23 cellular contexts compared by ENCODE assay signal in genomic region chr6:118523216-118523615, GRCh38. TPM values are rescaled to one million over a fixed set of nuclear protein-coding genes. Genes with fewer than 3 reads are reported as not detected.
DNase-seq lines count a peak whose midpoint lies in the region; ATAC-seq and FAIRE-seq lines count a peak whose summit lies in the region.
"Had no signal": no experiment of that assay in that cellular context is flagged by ENCODE, and none has a peak within 500 bp of the region (broad histone marks: within the 10 kb centered on the region; RNA-seq: fewer than 3 reads in every experiment).

No MANE protein-coding gene starts in this region.

- DNase-seq in GM18507 (ENCODE audit: extremely low spot score, insufficient read length, low read depth) (no peak), superior temporal gyrus (ENCODE audit: extremely low spot score) (no peak), caudate nucleus (lab: John Stamatoyannopoulos, UW) (no peak)
- no peak for DNase-seq in activated CD4-positive, alpha-beta T cell treated with anti-CD3 and anti-CD28 coated beads for 4 hours
- DNase-seq: C1 segment of cervical spinal cord; CD8-positive, alpha-beta memory T cell; H7; HFFc6; MV-4-11; NCI-H1694 treated with DMSO at 0.1 percent for 48 hours; NCI-H82; SHP77; SK-N-SH had no signal

- no peaks in the 10 kb centered on the region for H3K27me3 Mint-ChIP-seq in activated T-helper 17 cell treated with anti-CD3 and anti-CD28 coated beads, Interleukin-2, amount 50 U/mL, for 72 hours
- H3K27me3 Mint-ChIP-seq: CD8-positive, alpha-beta memory T cell had no signal

- peak; percentile 21 for FAIRE-seq in GM18507 (lab: Jason Lieb, UNC)
- FAIRE-seq: D721Med, GM19239 had no signal

- no peak overlapping the region for H3K4me3 Mint-ChIP-seq in activated T-helper 17 cell treated with anti-CD3 and anti-CD28 coated beads, Interleukin-2, amount 50 U/mL, for 72 hours
- H3K4me3 Mint-ChIP-seq: CD8-positive, alpha-beta memory T cell; HFFc6 had no signal

- ATAC-seq in GM19035 (IDR thresholded peaks at IDR 0.05; ENCODE audit: unreplicated experiment) (peak; percentile 40), HG02981 (IDR thresholded peaks at IDR 0.05; ENCODE audit: unreplicated experiment) (peak; percentile 60), GM21717 (IDR thresholded peaks at IDR 0.05; ENCODE audit: unreplicated experiment) (no peak)
- peak; percentile 40 for ATAC-seq in activated T-helper 17 cell treated with anti-CD3 and anti-CD28 coated beads, Interleukin-2, amount 50 U/mL, for 72 hours (replicated peaks)

- H3K4me1 Mint-ChIP-seq in activated T-helper 17 cell treated with anti-CD3 and anti-CD28 coated beads, Interleukin-2, amount 50 U/mL, for 72 hours, result peaks cover 31% of the 10 kb centered on the region

- no peak overlapping the region for H3K27ac ChIP-seq in caudate nucleus (ENCODE audit: low read depth, low read length)
- H3K27ac ChIP-seq: KMS-11 had no signal

- no peak overlapping the region for H3K27ac Mint-ChIP-seq in activated T-helper 17 cell treated with anti-CD3 and anti-CD28 coated beads, Interleukin-2, amount 50 U/mL, for 72 hours
- H3K27ac Mint-ChIP-seq: HFFc6 had no signal

- no peaks in the 10 kb centered on the region for H3K9me3 Mint-ChIP-seq in activated T-helper 17 cell treated with anti-CD3 and anti-CD28 coated beads, Interleukin-2, amount 50 U/mL, for 72 hours
- H3K9me3 Mint-ChIP-seq: CD8-positive, alpha-beta memory T cell; HFFc6 had no signal

- peaks cover 68% of the 10 kb centered on the region for H3K36me3 Mint-ChIP-seq in activated T-helper 17 cell treated with anti-CD3 and anti-CD28 coated beads, Interleukin-2, amount 50 U/mL, for 72 hours (ENCODE audit: low read depth)

RNA-seq across cellular contexts. Expression of gene PLN, which starts 24.9 kb away (rescaled TPM):
- total RNA-seq in activated T-helper 17 cell treated with anti-CD3 and anti-CD28 coated beads, Interleukin-2, amount 50 U/mL, for 72 hours, result under 1 TPM; 0.16 to 0.52 TPM
- total RNA-seq: CD8-positive, alpha-beta memory T cell; H7; HFFc6; HT-29; NCI-H460; RPMI7951 had no signal
